In genomic region chr1:24930703-24931480, GRCh38 we compare ENCODE assay signal across 9 cellular contexts. TPM values are rescaled to one million over a fixed set of nuclear protein-coding genes. Genes with fewer than 3 reads are reported as not detected.
DNase-seq lines count a peak whose midpoint lies in the region; ATAC-seq, FAIRE-seq and TF ChIP-seq lines count a peak whose summit lies in the region.
"Had no signal": no experiment of that assay in that cellular context is flagged by ENCODE, and none has a peak within 500 bp of the region (broad histone marks: within the 10 kb centered on the region; RNA-seq: fewer than 3 reads in every experiment).

No MANE protein-coding gene starts in this region.

- POLR2A ChIA-PET in activated CD4-positive, alpha-beta T cell treated with anti-CD3 and anti-CD28 coated beads, Interleukin-2, amount 10 ng/mL, durations not matched to agents 7 days and 5 days (lab: Charles Lee), result interaction anchor here (1.0 to 1.4 kb wide), 2 partner anchors 34 to 91 kb away, joined by 3 read pairs; no protein-coding TSS in a partner anchor

- no peaks in the 10 kb centered on the region for H3K9me3 Mint-ChIP-seq in activated CD4-positive, alpha-beta T cell treated with anti-CD3 and anti-CD28 coated beads, Interleukin-2, amount 10 ng/mL, durations not matched to agents 7 days and 5 days
- no peaks in the 10 kb centered on the region for H3K9me3 Mint-ChIP-seq in stimulated activated naive B cell treated with anti-CD40 and anti-IgM and Interleukin-4, amounts not matched to agents 10 μg/mL and 1 μg/mL and 100 μg/mL, for 72 hours

- CTCF ChIA-PET in activated CD4-positive, alpha-beta T cell treated with anti-CD3 and anti-CD28 coated beads, Interleukin-2, amount 10 ng/mL, durations not matched to agents 7 days and 5 days (lab: Charles Lee), result interaction anchor here (0.8 to 9.2 kb wide), 9 partner anchors 10 to 169 kb away, joined by 3 to 51 read pairs (median 6); no protein-coding TSS in a partner anchor

- peaks cover 67% of the 10 kb centered on the region for H3K4me1 Mint-ChIP-seq in activated CD4-positive, alpha-beta T cell treated with anti-CD3 and anti-CD28 coated beads, Interleukin-2, amount 10 ng/mL, durations not matched to agents 7 days and 5 days
- H3K4me1 Mint-ChIP-seq in stimulated activated naive B cell treated with anti-CD40 and anti-IgM and Interleukin-4, amounts not matched to agents 10 μg/mL and 1 μg/mL and 100 μg/mL, for 72 hours, result peaks cover 50 to 75% of the 10 kb centered on the region in 2 donors

- H3K9me3 ChIP-seq in SK-N-MC (ENCODE audit: low read depth, low read length) (no peaks in the 10 kb centered on the region), left ventricle myocardium inferior (replicated peaks) (no peaks in the 10 kb centered on the region), pancreas (no peaks in the 10 kb centered on the region)

- no peak for DNase-seq in activated CD4-positive, alpha-beta T cell treated with anti-CD3 and anti-CD28 coated beads, Interleukin-2, amount 10 ng/mL, durations not matched to agents 7 days and 5 days
- DNase-seq in activated CD4-positive, alpha-beta T cell treated with anti-CD3 and anti-CD28 coated beads, Interleukin-2, amount 50 U/mL, for 4 hours, result no peak
- no peak for DNase-seq in SK-N-MC (ENCODE audit: low read depth, low spot score)
- DNase-seq in left ventricle myocardium inferior, result no peak
- DNase-seq in stimulated activated naive B cell treated with anti-CD40 and anti-IgM and Interleukin-4, amounts not matched to agents 10 μg/mL and 1 μg/mL and 100 μg/mL, for 72 hours, result no peak
- DNase-seq in pancreas, result no peak
- DNase-seq in NCI-H510A treated with DMSO at 0.1 percent for 48 hours (lab: John Stamatoyannopoulos, UW), result no peak
- no peak for DNase-seq in NCI-H1417 (lab: John Stamatoyannopoulos, UW)

- no peak for ATAC-seq in stimulated activated naive B cell treated with anti-CD40 and anti-IgM and Interleukin-4, amounts not matched to agents 10 μg/mL and 1 μg/mL and 100 μg/mL, for 72 hours (replicated peaks)
- ATAC-seq in pancreas, result no peak

- H3K9ac ChIP-seq in SK-N-MC (ENCODE audit: insufficient read length), result peak overlapping the region; percentile 72

- 10 to 14% methylated on average over 56 to 57 of the region's 57 CpGs for WGBS in pancreas, 2 donors

- H3K27me3 Mint-ChIP-seq in activated CD4-positive, alpha-beta T cell treated with anti-CD3 and anti-CD28 coated beads, Interleukin-2, amount 10 ng/mL, durations not matched to agents 7 days and 5 days, result no peaks in the 10 kb centered on the region
- no peaks in the 10 kb centered on the region for H3K27me3 Mint-ChIP-seq in stimulated activated naive B cell treated with anti-CD40 and anti-IgM and Interleukin-4, amounts not matched to agents 10 μg/mL and 1 μg/mL and 100 μg/mL, for 72 hours

- H3K4me3 Mint-ChIP-seq in activated CD4-positive, alpha-beta T cell treated with anti-CD3 and anti-CD28 coated beads, Interleukin-2, amount 10 ng/mL, durations not matched to agents 7 days and 5 days, result peak overlapping the region; percentile 75
- H3K4me3 Mint-ChIP-seq in stimulated activated naive B cell treated with anti-CD40 and anti-IgM and Interleukin-4, amounts not matched to agents 10 μg/mL and 1 μg/mL and 100 μg/mL, for 72 hours, result peak overlapping the region; percentile 82 to 90

- intact Hi-C loops in left ventricle myocardium inferior (cut with micrococcal nuclease), result no loop called here
- intact Hi-C loops in pancreas (cut with DNase I), result no loop called here

- TF ChIP-seq CTCF in left ventricle myocardium inferior (IDR thresholded peaks at IDR 0.05; ENCODE audit: borderline replicate concordance) (no peak), pancreas (IDR thresholded peaks at IDR 0.05) (no peak)

- H3K36me3 ChIP-seq in SK-N-MC (ENCODE audit: insufficient read depth, low read length), result peaks cover 24% of the 10 kb centered on the region
- H3K36me3 ChIP-seq in left ventricle myocardium inferior, result no peaks in the 10 kb centered on the region
- H3K36me3 ChIP-seq in pancreas, result no peaks in the 10 kb centered on the region

- H3K4me3 ChIP-seq in SK-N-MC, result peak overlapping the region; percentile 76
- H3K4me3 ChIP-seq in left ventricle myocardium inferior, result peak overlapping the region; percentile 51
- H3K4me3 ChIP-seq in pancreas, result peak overlapping the region in 1 of 4 donors; percentile 34

- H3K27me3 ChIP-seq in left ventricle myocardium inferior (ENCODE audit: low read depth) (peaks cover 99% of the 10 kb centered on the region), pancreas (peaks cover 5 to 58% (median 9%) of the 10 kb centered on the region in 4 donors)

- H3K36me3 Mint-ChIP-seq in activated CD4-positive, alpha-beta T cell treated with anti-CD3 and anti-CD28 coated beads, Interleukin-2, amount 10 ng/mL, durations not matched to agents 7 days and 5 days (ENCODE audit: low read depth), result peaks cover 58% of the 10 kb centered on the region
- H3K36me3 Mint-ChIP-seq in stimulated activated naive B cell treated with anti-CD40 and anti-IgM and Interleukin-4, amounts not matched to agents 10 μg/mL and 1 μg/mL and 100 μg/mL, for 72 hours, result peaks cover 40 to 68% of the 10 kb centered on the region in 2 donors

- peak overlapping the region; percentile 81 for H3K27ac Mint-ChIP-seq in activated CD4-positive, alpha-beta T cell treated with anti-CD3 and anti-CD28 coated beads, Interleukin-2, amount 10 ng/mL, durations not matched to agents 7 days and 5 days
- H3K27ac Mint-ChIP-seq in stimulated activated naive B cell treated with anti-CD40 and anti-IgM and Interleukin-4, amounts not matched to agents 10 μg/mL and 1 μg/mL and 100 μg/mL, for 72 hours, result peak overlapping the region; percentile 95

- FAIRE-seq in pancreas (lab: Jason Lieb, UNC), result no peak

- H3K27ac ChIP-seq in SK-N-MC (peak overlapping the region; percentile 83), left ventricle myocardium inferior (replicated peaks) (no peak overlapping the region), pancreas (no peak overlapping the region)

- H3K4me1 ChIP-seq in left ventricle myocardium inferior (peaks cover 48% of the 10 kb centered on the region), pancreas (peaks cover 0 to 6% (median 0%) of the 10 kb centered on the region in 3 donors)

RNA-seq across cellular contexts. Expression of gene RUNX3, which starts 0.8 kb away (rescaled TPM):
- total RNA-seq in activated CD4-positive, alpha-beta T cell treated with anti-CD3 and anti-CD28 coated beads, Interleukin-2, amount 10 ng/mL, durations not matched to agents 7 days and 5 days, result 100 to 1,000 TPM; 108 to 125 TPM
- total RNA-seq in left ventricle myocardium inferior (0.52 TPM), pancreas (1 to 10 TPM in 3 of 6 donors, under 1 TPM in 3; 0.32 to 3.7 (median 1.1) TPM)
- polyA plus RNA-seq in pancreas, result under 1 TPM; 0.30 to 0.42 TPM
- total RNA-seq: epithelial cell of proximal tubule had no signal

Comparison
In these comparisons a context has a peak if more than half of its experiments do, and no peak if none do; other contexts are left out.
1. RNA of gene RUNX3, which starts 0.8 kb away (total RNA-seq): 108 to 125 TPM in activated CD4-positive, alpha-beta T cell treated with anti-CD3 and anti-CD28 coated beads, Interleukin-2, amount 10 ng/mL, durations not matched to agents 7 days and 5 days; 0.32 to 3.7 TPM in pancreas and 0.52 TPM in left ventricle myocardium inferior (single experiment); every median in the first group is over 10 times any median in the second.